8 cellular contexts compared by ENCODE assay signal in genomic region chr18:72452328-72452727, GRCh38.
"Had no signal": no experiment of that assay in that cellular context is flagged by ENCODE, and none has a peak within 500 bp of the region (broad histone marks: within the 10 kb centered on the region; RNA-seq: fewer than 3 reads in every experiment).

No MANE protein-coding gene starts in this region.

- ATAC-seq: K562 had no signal

- H3K27ac ChIP-seq: HL-60, KMS-11 had no signal

- DNase-seq: IMR-90, KBM-7, KG1 had no signal

- H3K27me3 Mint-ChIP-seq: IgD-negative memory B cell had no signal

- H3K4me1 Mint-ChIP-seq: IgD-negative memory B cell had no signal

- H3K4me3 Mint-ChIP-seq: IgD-negative memory B cell had no signal

- FAIRE-seq: HTR-8/SVneo, K562 had no signal

- H3K9ac ChIP-seq: KMS-11 had no signal

- H3K4me2 ChIP-seq: KMS-11 had no signal

- H3K27ac Mint-ChIP-seq: IgD-negative memory B cell had no signal

- H3K4me3 ChIP-seq: K562 had no signal
